Comparison of ENCODE assay signal across 9 cellular contexts in the genomic region with DNA sequence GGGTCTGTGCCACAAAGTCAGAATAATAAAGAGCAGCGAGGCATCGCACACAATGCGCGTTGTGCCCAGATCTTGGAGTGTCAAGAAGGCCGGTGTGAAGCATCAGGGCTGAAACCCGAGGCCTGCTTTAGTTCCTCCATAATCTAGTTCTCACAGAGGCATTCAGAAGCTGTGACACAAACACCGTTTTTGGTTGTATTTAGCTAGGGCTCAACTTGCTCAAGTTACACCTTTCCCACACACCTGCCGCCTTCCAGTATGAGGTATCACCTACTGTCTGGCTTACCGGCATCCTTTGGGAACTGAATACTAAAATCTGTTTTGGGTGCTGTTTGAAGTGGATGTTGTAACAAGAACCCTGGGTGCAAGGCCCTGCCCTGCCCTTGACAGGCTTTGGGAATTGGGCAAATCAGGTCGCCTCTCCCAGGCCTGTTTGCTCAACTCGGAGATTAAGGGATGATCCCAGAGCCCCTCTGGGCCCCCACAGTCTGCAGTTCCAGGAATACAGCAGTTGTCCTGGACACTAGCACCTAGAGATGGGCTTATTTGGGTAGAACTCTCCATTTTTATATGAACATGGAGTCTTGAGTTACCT. TPM values are rescaled to one million over a fixed set of nuclear protein-coding genes. Genes with fewer than 3 reads are reported as not detected.
DNase-seq lines count a peak whose midpoint lies in the region; ATAC-seq and TF ChIP-seq lines count a peak whose summit lies in the region.
"Had no signal": no experiment of that assay in that cellular context is flagged by ENCODE, and none has a peak within 500 bp of the region (broad histone marks: within the 10 kb centered on the region; RNA-seq: fewer than 3 reads in every experiment).

No MANE protein-coding gene starts in this region.

- no peaks in the 10 kb centered on the region for H3K27me3 Mint-ChIP-seq in activated T-cell treated with anti-CD3 and anti-CD28 coated beads, Interleukin-2, amount 50 U/mL, for 72 hours (ENCODE audit: low read depth)
- H3K27me3 Mint-ChIP-seq in mesothelial cell of epicardium (ENCODE audit: low read depth), result no peaks in the 10 kb centered on the region
- H3K27me3 Mint-ChIP-seq in type B pancreatic cell, result no peaks in the 10 kb centered on the region

- TF ChIP-seq CTCF in body of pancreas (IDR thresholded peaks at IDR 0.05), result no peak
- TF ChIP-seq CTCF in mesothelial cell of epicardium (IDR thresholded peaks at IDR 0.05; ENCODE audit: unreplicated experiment), result no peak
- no peak for TF ChIP-seq CTCF in type B pancreatic cell (conservative IDR thresholded peaks at IDR 0.05)

- H3K27ac Mint-ChIP-seq in activated T-cell treated with anti-CD3 and anti-CD28 coated beads, Interleukin-2, amount 50 U/mL, for 72 hours, result peak overlapping the region; percentile 97
- H3K27ac Mint-ChIP-seq in mesothelial cell of epicardium (peak overlapping the region; percentile 100), type B pancreatic cell (peak overlapping the region; percentile 99)

- H3K9me3 Mint-ChIP-seq in activated T-cell treated with anti-CD3 and anti-CD28 coated beads, Interleukin-2, amount 50 U/mL, for 72 hours, result no peaks in the 10 kb centered on the region
- H3K9me3 Mint-ChIP-seq in mesothelial cell of epicardium (no peaks in the 10 kb centered on the region), type B pancreatic cell (no peaks in the 10 kb centered on the region)

- H3K4me1 ChIP-seq in body of pancreas, result peaks cover 57% of the 10 kb centered on the region

- intact Hi-C loops in body of pancreas (cut with DNase I), result no loop called here

- TF ChIP-seq POLR2A in body of pancreas (IDR thresholded peaks at IDR 0.05), result no peak

- peak overlapping the region; percentile 87 to 95 (median 93) for H3K27ac ChIP-seq in body of pancreas

- H3K4me3 ChIP-seq in body of pancreas, result no peak overlapping the region

- H3K27me3 ChIP-seq in body of pancreas, result no peaks in the 10 kb centered on the region

- no peak for ATAC-seq in activated T-cell treated with anti-CD3 and anti-CD28 coated beads, Interleukin-2, amount 50 U/mL, for 72 hours (replicated peaks in 1 of 2)
- no peak for ATAC-seq in body of pancreas
- no peak for ATAC-seq in GM19455 (IDR thresholded peaks at IDR 0.05; ENCODE audit: unreplicated experiment)
- ATAC-seq in HG03432 (IDR thresholded peaks at IDR 0.05; ENCODE audit: unreplicated experiment), result no peak

- H3K36me3 ChIP-seq in body of pancreas (replicated peaks in 1 of 2; ENCODE audit: insufficient read depth in 1 of 2, low read depth in 2 of 2), result no peaks in the 10 kb centered on the region

- WGBS in body of pancreas, 2 donors, result 83 to 87% methylated on average over 11 of the region's 11 CpGs

- H3K36me3 Mint-ChIP-seq in activated T-cell treated with anti-CD3 and anti-CD28 coated beads, Interleukin-2, amount 50 U/mL, for 72 hours (ENCODE audit: insufficient read depth in 2 of 2), result no peaks in the 10 kb centered on the region
- H3K36me3 Mint-ChIP-seq in mesothelial cell of epicardium (no peaks in the 10 kb centered on the region), type B pancreatic cell (no peaks in the 10 kb centered on the region)

- peaks cover 70% of the 10 kb centered on the region for H3K4me1 Mint-ChIP-seq in activated T-cell treated with anti-CD3 and anti-CD28 coated beads, Interleukin-2, amount 50 U/mL, for 72 hours (ENCODE audit: low read depth)
- H3K4me1 Mint-ChIP-seq in mesothelial cell of epicardium (peaks cover 72% of the 10 kb centered on the region), type B pancreatic cell (ENCODE audit: unreplicated experiment) (peaks cover 58% of the 10 kb centered on the region)

- DNase-seq in activated T-cell treated with anti-CD3 and anti-CD28 coated beads, Interleukin-2, amount 50 U/mL, for 72 hours, result no peak
- DNase-seq in activated T-cell treated with anti-CD3 and anti-CD28 coated beads for 4 hours (no peak), body of pancreas (no peak), mesothelial cell of epicardium (ENCODE audit: low spot score in 2 of 2, unreplicated experiment in 2 of 2) (no peak), type B pancreatic cell (ENCODE audit: extremely low spot score, unreplicated experiment) (no peak), NCI-H526 (lab: John Stamatoyannopoulos, UW) (no peak)

- H3K4me3 Mint-ChIP-seq in activated T-cell treated with anti-CD3 and anti-CD28 coated beads, Interleukin-2, amount 50 U/mL, for 72 hours, result peak overlapping the region; percentile 70 to 91
- no peak overlapping the region for H3K4me3 Mint-ChIP-seq in mesothelial cell of epicardium
- no peak overlapping the region for H3K4me3 Mint-ChIP-seq in type B pancreatic cell

- H3K9me3 ChIP-seq in body of pancreas, result no peaks in the 10 kb centered on the region

RNA-seq across cellular contexts. Expression of a gene that starts 27.0 kb away (rescaled TPM):
- 10 to 100 TPM in 1 of 2 donors, 1 to 10 TPM in 1; 9.7 to 11.2 TPM for total RNA-seq in activated T-cell treated with anti-CD3 and anti-CD28 coated beads, Interleukin-2, amount 50 U/mL, for 72 hours
- total RNA-seq in body of pancreas, result 10 to 100 TPM; 31.4 to 36.6 TPM
- 24.2 to 26.4 TPM (median 26.2 TPM) in 3 replicates for total RNA-seq in mesothelial cell of epicardium
- 19.1 and 39.0 TPM in 2 replicates for total RNA-seq in type B pancreatic cell (ENCODE audit: low replicate concordance)

RNA-seq across cellular contexts. Expression of a gene that starts 27.9 kb away (rescaled TPM):
- total RNA-seq in activated T-cell treated with anti-CD3 and anti-CD28 coated beads, Interleukin-2, amount 50 U/mL, for 72 hours, result 10 to 100 TPM; 11.9 to 17.9 TPM
- total RNA-seq in body of pancreas (1 to 10 TPM; 1.3 to 4.9 TPM), mesothelial cell of epicardium (8.5 to 9.2 TPM (median 8.9 TPM) in 3 replicates), type B pancreatic cell (ENCODE audit: low replicate concordance) (6.7 and 10.3 TPM in 2 replicates)

RNA-seq across cellular contexts. Expression of a gene that starts 32.5 kb away (rescaled TPM):
- 10 to 100 TPM; 23.5 to 27.5 TPM for total RNA-seq in activated T-cell treated with anti-CD3 and anti-CD28 coated beads, Interleukin-2, amount 50 U/mL, for 72 hours
- total RNA-seq in body of pancreas, result 100 to 1,000 TPM in 1 of 2 donors, 10 to 100 TPM in 1; 55.8 to 145 TPM
- 70.0 to 74.8 TPM (median 72.6 TPM) in 3 replicates for total RNA-seq in mesothelial cell of epicardium
- 67.2 and 85.0 TPM in 2 replicates for total RNA-seq in type B pancreatic cell (ENCODE audit: low replicate concordance)

RNA-seq across cellular contexts. Expression of a gene that starts 54.2 kb away (rescaled TPM):
- not detected for total RNA-seq in activated T-cell treated with anti-CD3 and anti-CD28 coated beads, Interleukin-2, amount 50 U/mL, for 72 hours
- total RNA-seq in body of pancreas, result 10 to 100 TPM in 1 of 2 donors, 1 to 10 TPM in 1; 4.9 to 24.6 TPM
- total RNA-seq in mesothelial cell of epicardium, result not detected in 3 replicates
- 10.7 and 12.4 TPM in 2 replicates for total RNA-seq in type B pancreatic cell (ENCODE audit: low replicate concordance)
- total RNA-seq: dermis microvascular lymphatic vessel endothelial cell had no signal

Comparison
In these comparisons a context has a peak if more than half of its experiments do, and no peak if none do; other contexts are left out.
1. H3K4me3 Mint-ChIP-seq: peak in activated T-cell treated with anti-CD3 and anti-CD28 coated beads, Interleukin-2, amount 50 U/mL, for 72 hours (2 of 2); none in mesothelial cell of epicardium (single experiment) and type B pancreatic cell (single experiment).
2. Peak in every context shown above with its lines, with median percentiles within 50 percentile points of each other: H3K27ac Mint-ChIP-seq.